Comparison of ENCODE assay signal across 18 cellular contexts in genomic region chr14:60686865-60687264, GRCh38.
A peak's percentile ranks its signal among the peaks of the same experiment; 100 is the strongest.
DNase-seq lines count a peak whose midpoint lies in the region; ATAC-seq and TF ChIP-seq lines count a peak whose summit lies in the region.
"Had no signal": no experiment of that assay in that cellular context is flagged by ENCODE, and none has a peak within 500 bp of the region (broad histone marks: within the 10 kb centered on the region; RNA-seq: fewer than 3 reads in every experiment).

No MANE protein-coding gene starts in this region.

- no peak for ATAC-seq in HG02870 (IDR thresholded peaks at IDR 0.05; ENCODE audit: unreplicated experiment)
- ATAC-seq: GM12878, HCT116 had no signal

- no peak for TF ChIP-seq CTCF in parathyroid adenoma (IDR thresholded peaks at IDR 0.05)

- H3K27ac ChIP-seq in parathyroid adenoma, result no peak overlapping the region
- H3K27ac ChIP-seq: 22Rv1, HL-60 had no signal

- no peak overlapping the region for H3K4me3 ChIP-seq in adipocyte (ENCODE audit: low read length)
- H3K4me3 ChIP-seq in parathyroid adenoma (ENCODE audit: low read depth, low read length), result no peak overlapping the region
- H3K4me3 ChIP-seq: GM12878 had no signal

- H2AFZ ChIP-seq in parathyroid adenoma, result peak overlapping the region; percentile 11

- no peak overlapping the region for H3K9ac ChIP-seq in adipocyte (ENCODE audit: low read length)
- no peak overlapping the region for H3K9ac ChIP-seq in parathyroid adenoma

- H3K79me2 ChIP-seq in parathyroid adenoma, result no peaks in the 10 kb centered on the region

- H3K4me2 ChIP-seq in parathyroid adenoma (ENCODE audit: low read length), result no peak overlapping the region

- no peaks in the 10 kb centered on the region for H3K9me3 ChIP-seq in adipocyte (ENCODE audit: control insufficient read depth, low read length)
- no peaks in the 10 kb centered on the region for H3K9me3 ChIP-seq in parathyroid adenoma (ENCODE audit: control insufficient read depth, low read length)

- H3K4me1 ChIP-seq in adipocyte (ENCODE audit: control insufficient read depth, insufficient read depth, low read length), result no peaks in the 10 kb centered on the region
- no peaks in the 10 kb centered on the region for H3K4me1 ChIP-seq in parathyroid adenoma

- no peaks in the 10 kb centered on the region for H3K27me3 ChIP-seq in adipocyte (replicated peaks; ENCODE audit: control insufficient read depth, insufficient read depth, low read length)
- no peaks in the 10 kb centered on the region for H3K27me3 ChIP-seq in parathyroid adenoma (ENCODE audit: control insufficient read depth, insufficient read depth, low read length)

- no peaks in the 10 kb centered on the region for H3K36me3 ChIP-seq in adipocyte (ENCODE audit: control insufficient read depth, insufficient read depth, low read length, severe bottlenecking)
- H3K36me3 ChIP-seq in parathyroid adenoma (ENCODE audit: control insufficient read depth, insufficient read depth, low read length), result no peaks in the 10 kb centered on the region

- DNase-seq in NCI-H2029 (lab: John Stamatoyannopoulos, UW) (peak; percentile 33), NCI-H2029 treated with DMSO at 0.1 percent for 48 hours (lab: John Stamatoyannopoulos, UW) (no peak), NCI-H146 (lab: John Stamatoyannopoulos, UW) (peak; percentile 23), adipocyte (ENCODE audit: low read depth) (peak; percentile 16), HCEC 1CT (no peak)
- DNase-seq in NK-92 treated with Interleukin-12 subunit alpha and Interleukin-12 subunit beta, amount 100 ng/mL, for 24 hours (lab: John Stamatoyannopoulos, UW), result no peak
- DNase-seq: C1 segment of cervical spinal cord, KG1, NCI-H2081 treated with DMSO at 0.1 percent for 48 hours, NCI-H524, RPMI8226, T-helper 9 cell had no signal

Comparison
In these comparisons a context has a peak if more than half of its experiments do, and no peak if none do; other contexts are left out.
1. DNase-seq: peak in NCI-H2029 (single experiment), NCI-H146 (single experiment) and adipocyte (single experiment); none in NCI-H2029 treated with DMSO at 0.1 percent for 48 hours (single experiment), HCEC 1CT (single experiment) and NK-92 treated with Interleukin-12 subunit alpha and Interleukin-12 subunit beta, amount 100 ng/mL, for 24 hours (single experiment).